Comparison of ENCODE assay signal across 1 cellular context in the genomic region with DNA sequence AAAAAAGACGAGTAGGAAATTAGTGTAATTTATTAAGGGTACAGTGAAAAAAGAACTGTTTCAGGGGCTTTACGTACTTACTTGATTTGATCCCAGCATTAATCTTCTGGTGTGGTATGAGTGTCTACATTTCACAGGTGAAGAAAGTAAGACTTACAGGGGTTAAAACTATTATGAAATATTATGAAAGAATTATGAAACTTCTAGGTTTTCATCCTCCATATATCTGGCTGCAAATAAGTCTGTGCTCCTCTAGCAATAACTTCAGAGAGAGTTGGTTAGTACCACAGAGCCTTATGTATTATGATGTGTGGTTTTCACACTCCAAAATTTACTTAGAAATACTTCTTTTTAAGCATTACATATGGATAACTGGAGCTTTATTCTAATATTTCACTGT.
TF ChIP-seq lines count a peak whose summit lies in the region.

No MANE protein-coding gene starts in this region.

TF ChIP-seq in K562, 482 proteins besides CTCF, POLR2A, EP300 and RAD21:
- 0 out of 2 replicates have a peak, but pooled peaks have one; percentile 16 for TF ChIP-seq POLR2H (tag; IDR thresholded peaks at IDR 0.05; ENCODE audit: low read depth)
- no peak for TF ChIP-seq TGIF2 (CRISPR knock-in tag; IDR thresholded peaks at IDR 0.05)
